In genomic region chr22:22733006-22733405, GRCh38 we compare ENCODE assay signal across 7 cellular contexts.
DNase-seq lines count a peak whose midpoint lies in the region; ATAC-seq and TF ChIP-seq lines count a peak whose summit lies in the region.
"Not testable (repeated sequence)": the region's sequence is repeated elsewhere in the genome, so short reads cannot be mapped to it uniquely, and the experiment has no call there.

No MANE protein-coding gene starts in this region.

- H3K4me3 Mint-ChIP-seq in CD4-positive, CD25-positive, alpha-beta regulatory T cell; T-cell: not testable (repeated sequence)
- H3K4me3 Mint-ChIP-seq in central memory CD8-positive, alpha-beta T cell, result peak overlapping the region; percentile 39
- H3K4me3 Mint-ChIP-seq in natural killer cell, result peak overlapping the region; percentile 73

- peaks cover 16% of the 10 kb centered on the region for H3K27me3 Mint-ChIP-seq in CD4-positive, CD25-positive, alpha-beta regulatory T cell
- peaks cover 12 to 13% of the 10 kb centered on the region in 2 donors for H3K27me3 Mint-ChIP-seq in T-cell
- H3K27me3 Mint-ChIP-seq in central memory CD8-positive, alpha-beta T cell; natural killer cell (ENCODE audit: low read depth in 2 of 2): not testable (repeated sequence)

- intact Hi-C loops in esophagus muscularis mucosa (cut with DNase I); natural killer cell (cut with micrococcal nuclease); vagina (cut with DNase I): not testable (repeated sequence)

- not testable (repeated sequence) for H3K36me3 ChIP-seq in CD4-positive, CD25-positive, alpha-beta regulatory T cell (ENCODE audit: control insufficient read depth, insufficient read depth, low read length); esophagus muscularis mucosa; vagina

- not testable (repeated sequence) for TF ChIP-seq POLR2A in esophagus muscularis mucosa (IDR thresholded peaks at IDR 0.05; ENCODE audit: low read depth); vagina (IDR thresholded peaks at IDR 0.05)

- not testable (repeated sequence) for H3K9me3 Mint-ChIP-seq in CD4-positive, CD25-positive, alpha-beta regulatory T cell; T-cell; central memory CD8-positive, alpha-beta T cell; natural killer cell

- peaks cover 0 to 14% (median 2%) of the 10 kb centered on the region in 4 donors for H3K4me1 Mint-ChIP-seq in CD4-positive, CD25-positive, alpha-beta regulatory T cell
- H3K4me1 Mint-ChIP-seq in T-cell (peaks cover 9 to 41% (median 16%) of the 10 kb centered on the region in 3 donors), natural killer cell (peaks cover 54 to 57% of the 10 kb centered on the region in 2 donors)
- peaks cover 73% of the 10 kb centered on the region for H3K4me1 Mint-ChIP-seq in central memory CD8-positive, alpha-beta T cell

- H3K27ac Mint-ChIP-seq in CD4-positive, CD25-positive, alpha-beta regulatory T cell, result peak overlapping the region in 2 of 3 donors; percentile 42 to 43
- H3K27ac Mint-ChIP-seq in T-cell (peak overlapping the region; percentile 50 to 59), natural killer cell (peak overlapping the region; percentile 47 to 67)
- H3K27ac Mint-ChIP-seq in central memory CD8-positive, alpha-beta T cell (ENCODE audit: low read depth), result peak overlapping the region; percentile 81

- not testable (repeated sequence) for H3K36me3 Mint-ChIP-seq in CD4-positive, CD25-positive, alpha-beta regulatory T cell; T-cell; central memory CD8-positive, alpha-beta T cell (ENCODE audit: insufficient read depth); natural killer cell

- H3K27ac ChIP-seq in CD4-positive, CD25-positive, alpha-beta regulatory T cell (ENCODE audit: insufficient read depth, low read length, poor library complexity, severe bottlenecking); esophagus muscularis mucosa (replicated peaks in 1 of 4); vagina: not testable (repeated sequence)

- POLR2A ChIA-PET in T-cell (lab: Charles Lee), result not testable (repeated sequence)

- H3K27me3 ChIP-seq in CD4-positive, CD25-positive, alpha-beta regulatory T cell (ENCODE audit: control insufficient read depth, insufficient read depth, low read length), result peaks cover 11% of the 10 kb centered on the region
- peaks cover 0 to 34% (median 0%) of the 10 kb centered on the region in 4 donors for H3K27me3 ChIP-seq in esophagus muscularis mucosa
- not testable (repeated sequence) for H3K27me3 ChIP-seq in vagina

- not testable (repeated sequence) for H3K9me3 ChIP-seq in CD4-positive, CD25-positive, alpha-beta regulatory T cell (ENCODE audit: control insufficient read depth in 2 of 2, low read length in 2 of 2); esophagus muscularis mucosa; vagina

- DNase-seq in CD4-positive, CD25-positive, alpha-beta regulatory T cell; T-cell; central memory CD8-positive, alpha-beta T cell (ENCODE audit: low spot score in 2 of 2): not testable (repeated sequence)
- DNase-seq in activated CD8-positive, alpha-beta memory T cell treated with anti-CD3 and anti-CD28 coated beads, Interleukin-2, amount 50 U/mL, for 48 hours, result peak; percentile 23
- DNase-seq in esophagus muscularis mucosa (ENCODE audit: extremely low spot score), result peak; percentile 39
- DNase-seq in natural killer cell, result peak; percentile 7
- DNase-seq in vagina (ENCODE audit: extremely low spot score in 2 of 2), result peak; percentile 27 to 61

- H3K4me3 ChIP-seq in CD4-positive, CD25-positive, alpha-beta regulatory T cell (ENCODE audit: low read depth, low read length); esophagus muscularis mucosa; vagina: not testable (repeated sequence)

- CTCF ChIA-PET in T-cell (lab: Charles Lee), result not testable (repeated sequence)

- not testable (repeated sequence) for H3K4me1 ChIP-seq in CD4-positive, CD25-positive, alpha-beta regulatory T cell (ENCODE audit: control insufficient read depth, insufficient read depth, low read length, poor library complexity, severe bottlenecking); esophagus muscularis mucosa; vagina

- TF ChIP-seq EP300 in esophagus muscularis mucosa (IDR thresholded peaks at IDR 0.05), result not testable (repeated sequence)

- not testable (repeated sequence) for ATAC-seq in CD4-positive, CD25-positive, alpha-beta regulatory T cell (ENCODE audit: low read depth in 2 of 2); T-cell (replicated peaks in 1 of 4); central memory CD8-positive, alpha-beta T cell (replicated peaks; ENCODE audit: extremely low read depth, poor library complexity, severe bottlenecking); natural killer cell

- TF ChIP-seq CTCF in esophagus muscularis mucosa (IDR thresholded peaks at IDR 0.05); natural killer cell (IDR thresholded peaks at IDR 0.05); vagina (IDR thresholded peaks at IDR 0.05): not testable (repeated sequence)

- 66% methylated on average over 2 of the region's 2 CpGs for WGBS in esophagus muscularis mucosa
